8 cellular contexts compared by ENCODE assay signal in the genomic region with DNA sequence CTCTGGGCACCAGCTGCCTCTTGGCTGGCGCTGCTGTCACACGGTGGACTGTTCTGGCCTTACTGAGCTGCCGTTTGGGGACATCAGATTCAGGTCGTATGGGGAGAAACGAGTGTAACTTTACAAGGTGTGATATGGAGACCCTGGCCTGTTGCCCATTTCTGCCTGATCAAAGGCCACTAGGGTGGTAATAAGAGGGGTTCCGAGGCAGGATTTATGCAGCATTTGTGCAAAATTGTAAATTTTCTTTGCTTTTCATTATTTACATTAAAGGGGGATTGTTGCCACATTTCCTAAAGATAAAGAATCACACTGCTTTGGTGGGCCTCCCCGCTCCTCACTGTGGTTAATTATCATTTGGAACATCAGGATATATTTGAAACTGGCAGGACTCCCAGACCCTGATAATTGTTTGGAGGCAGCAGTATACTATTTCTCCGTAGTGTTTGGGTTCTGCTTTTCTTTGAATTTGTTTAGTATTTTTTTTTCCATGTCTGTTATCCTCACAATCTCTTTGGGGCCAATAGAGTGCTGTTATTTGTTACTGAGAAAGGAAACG. TPM values are rescaled to one million over a fixed set of nuclear protein-coding genes. Genes with fewer than 3 reads are reported as not detected.
DNase-seq lines count a peak whose midpoint lies in the region; ATAC-seq and TF ChIP-seq lines count a peak whose summit lies in the region.

No MANE protein-coding gene starts in this region.

- peak; percentile 32 for ATAC-seq in HG03520 (IDR thresholded peaks at IDR 0.05; ENCODE audit: unreplicated experiment)

- H3K4me3 ChIP-seq in iPS-18a (ENCODE audit: low read length), result peak overlapping the region; percentile 69
- peak overlapping the region; percentile 91 to 96 for H3K4me3 ChIP-seq in testis

- H3K4me1 ChIP-seq in iPS-18a (ENCODE audit: control insufficient read depth, low read depth, low read length), result peaks cover 15% of the 10 kb centered on the region
- H3K4me1 ChIP-seq in testis, result peaks cover 8% of the 10 kb centered on the region

- H3K4me3 Mint-ChIP-seq in activated naive CD8-positive, alpha-beta T cell treated with anti-CD3 and anti-CD28 coated beads for 36 hours, result peak overlapping the region; percentile 93

- 6% methylated on average over 9 of the region's 9 CpGs for WGBS in testis, 2 donors

- H3K27ac ChIP-seq in iPS-18a (ENCODE audit: low read length) (no peak overlapping the region), testis (peak overlapping the region; percentile 85 to 90)

- TF ChIP-seq CTCF in testis (IDR thresholded peaks at IDR 0.05), result no peak

- TF ChIP-seq POLR2A in testis (IDR thresholded peaks at IDR 0.05), result no peak

- H3K9me3 ChIP-seq in iPS-18a (ENCODE audit: control insufficient read depth, low read depth, low read length) (no peaks in the 10 kb centered on the region), testis (no peaks in the 10 kb centered on the region)

- H3K36me3 ChIP-seq in iPS-18a (ENCODE audit: control insufficient read depth, low read depth, low read length), result no peaks in the 10 kb centered on the region
- no peaks in the 10 kb centered on the region for H3K36me3 ChIP-seq in testis (ENCODE audit: low read depth, missing control alignments)

- H3K27me3 ChIP-seq in iPS-18a (ENCODE audit: control insufficient read depth, insufficient read depth, low read length) (peaks cover 8% of the 10 kb centered on the region), testis (no peaks in the 10 kb centered on the region)

- intact Hi-C loops in testis (cut with DNase I; ENCODE audit: low total_unique reads), result no loop called here

- DNase-seq in ELR (ENCODE audit: low read depth) (peak; percentile 4), testis (no peak), NCI-H1930 (lab: John Stamatoyannopoulos, UW) (no peak), 8988T (no peak), NCI-H526 treated with DMSO at 0.1 percent for 48 hours (lab: John Stamatoyannopoulos, UW) (no peak)
- no peak for DNase-seq in activated naive CD8-positive, alpha-beta T cell treated with anti-CD3 and anti-CD28 coated beads for 36 hours

- H3K27ac Mint-ChIP-seq in activated naive CD8-positive, alpha-beta T cell treated with anti-CD3 and anti-CD28 coated beads for 36 hours, result peak overlapping the region; percentile 94

- no peak overlapping the region for H3K9ac ChIP-seq in iPS-18a (ENCODE audit: low read length)

- peaks cover 14% of the 10 kb centered on the region for H3K36me3 Mint-ChIP-seq in activated naive CD8-positive, alpha-beta T cell treated with anti-CD3 and anti-CD28 coated beads for 36 hours

- peaks cover 52% of the 10 kb centered on the region for H3K4me1 Mint-ChIP-seq in activated naive CD8-positive, alpha-beta T cell treated with anti-CD3 and anti-CD28 coated beads for 36 hours

- H3K9me3 Mint-ChIP-seq in activated naive CD8-positive, alpha-beta T cell treated with anti-CD3 and anti-CD28 coated beads for 36 hours, result no peaks in the 10 kb centered on the region

- H3K27me3 Mint-ChIP-seq in activated naive CD8-positive, alpha-beta T cell treated with anti-CD3 and anti-CD28 coated beads for 36 hours, result no peaks in the 10 kb centered on the region

RNA-seq across cellular contexts. Expression of a gene that starts 0.9 kb away (rescaled TPM):
- 10 to 100 TPM; 19.9 to 22.5 TPM for total RNA-seq in activated naive CD8-positive, alpha-beta T cell treated with anti-CD3 and anti-CD28 coated beads for 36 hours
- 10 to 100 TPM; 11.7 to 17.0 TPM for total RNA-seq in testis
- polyA plus RNA-seq in testis (ENCODE audit: insufficient read depth, low read depth, low replicate concordance), result 14.6 TPM

RNA-seq across cellular contexts. Expression of a gene that starts 55.5 kb away (rescaled TPM):
- 10 to 100 TPM; 16.1 to 17.1 TPM for total RNA-seq in activated naive CD8-positive, alpha-beta T cell treated with anti-CD3 and anti-CD28 coated beads for 36 hours
- total RNA-seq in testis, result 10 to 100 TPM; 22.1 to 26.5 TPM
- polyA plus RNA-seq in testis (ENCODE audit: insufficient read depth, low read depth, low replicate concordance), result 19.3 TPM
